20 cellular contexts compared by ENCODE assay signal in genomic region chr17:3970668-3971067, GRCh38. TPM values are rescaled to one million over a fixed set of nuclear protein-coding genes. Genes with fewer than 3 reads are reported as not detected.
DNase-seq lines count a peak whose midpoint lies in the region; ATAC-seq and TF ChIP-seq lines count a peak whose summit lies in the region.
"Had no signal": no experiment of that assay in that cellular context is flagged by ENCODE, and none has a peak within 500 bp of the region (broad histone marks: within the 10 kb centered on the region; RNA-seq: fewer than 3 reads in every experiment).

No MANE protein-coding gene starts in this region.

- peaks cover 0 to 7% of the 10 kb centered on the region in 2 donors for H3K9me3 ChIP-seq in right atrium auricular region

- H3K4me3 ChIP-seq in right atrium auricular region = no peak overlapping the region

- no peaks in the 10 kb centered on the region for H3K36me3 ChIP-seq in right atrium auricular region

- no peak for TF ChIP-seq CTCF in right atrium auricular region (IDR thresholded peaks at IDR 0.05)
- TF ChIP-seq CTCF in WTC11 (IDR thresholded peaks at IDR 0.05) = no peak

- H3K27me3 Mint-ChIP-seq in WTC11 (ENCODE audit: low read depth) (no peaks in the 10 kb centered on the region), naive B cell (peaks cover 0 to 6% (median 0%) of the 10 kb centered on the region in 3 donors)
- H3K27me3 Mint-ChIP-seq in stimulated activated naive B cell treated with anti-CD40 and anti-IgM and Interleukin-4, amounts not matched to agents 10 μg/mL and 1 μg/mL and 100 μg/mL, for 72 hours = peaks cover 0 to 4% of the 10 kb centered on the region in 2 donors
- H3K27me3 Mint-ChIP-seq in effector memory CD8-positive, alpha-beta T cell = no peaks in the 10 kb centered on the region

- H3K4me3 Mint-ChIP-seq in WTC11 (no peak overlapping the region), naive B cell (no peak overlapping the region)
- H3K4me3 Mint-ChIP-seq in stimulated activated naive B cell treated with anti-CD40 and anti-IgM and Interleukin-4, amounts not matched to agents 10 μg/mL and 1 μg/mL and 100 μg/mL, for 72 hours = no peak overlapping the region
- no peak overlapping the region for H3K4me3 Mint-ChIP-seq in effector memory CD8-positive, alpha-beta T cell
- H3K4me3 Mint-ChIP-seq: H9 had no signal

- H3K9me3 Mint-ChIP-seq in WTC11 (peaks cover 6% of the 10 kb centered on the region), naive B cell (peaks cover 0 to 4% (median 0%) of the 10 kb centered on the region in 7 donors)
- H3K9me3 Mint-ChIP-seq in stimulated activated naive B cell treated with anti-CD40 and anti-IgM and Interleukin-4, amounts not matched to agents 10 μg/mL and 1 μg/mL and 100 μg/mL, for 72 hours = peaks cover 3 to 4% of the 10 kb centered on the region in 2 donors
- H3K9me3 Mint-ChIP-seq in effector memory CD8-positive, alpha-beta T cell = no peaks in the 10 kb centered on the region

- no peak overlapping the region for H3K27ac ChIP-seq in right atrium auricular region
- H3K27ac ChIP-seq: 22Rv1, HL-60 had no signal

- H3K4me1 ChIP-seq in right atrium auricular region = no peaks in the 10 kb centered on the region

- intact Hi-C loops in Right ventricle myocardium inferior (cut with DNase I) = no loop called here

- H3K4me1 Mint-ChIP-seq in WTC11 = peaks cover 14% of the 10 kb centered on the region
- peaks cover 51 to 81% (median 67%) of the 10 kb centered on the region in 3 donors for H3K4me1 Mint-ChIP-seq in naive B cell
- H3K4me1 Mint-ChIP-seq in stimulated activated naive B cell treated with anti-CD40 and anti-IgM and Interleukin-4, amounts not matched to agents 10 μg/mL and 1 μg/mL and 100 μg/mL, for 72 hours = peaks cover 48 to 74% of the 10 kb centered on the region in 2 donors
- peaks cover 15 to 26% of the 10 kb centered on the region in 2 donors for H3K4me1 Mint-ChIP-seq in effector memory CD8-positive, alpha-beta T cell (ENCODE audit: low read depth in 2 of 2)

- H3K36me3 Mint-ChIP-seq in WTC11 (peaks cover 4% of the 10 kb centered on the region), naive B cell (no peaks in the 10 kb centered on the region)
- H3K36me3 Mint-ChIP-seq in stimulated activated naive B cell treated with anti-CD40 and anti-IgM and Interleukin-4, amounts not matched to agents 10 μg/mL and 1 μg/mL and 100 μg/mL, for 72 hours = peaks cover 3 to 4% of the 10 kb centered on the region in 2 donors
- no peaks in the 10 kb centered on the region for H3K36me3 Mint-ChIP-seq in effector memory CD8-positive, alpha-beta T cell (ENCODE audit: insufficient read depth)
- H3K36me3 Mint-ChIP-seq: CD4-positive, CD25-positive, alpha-beta regulatory T cell had no signal

- CTCF ChIA-PET in WTC11 (lab: Charles Lee) = interaction anchor here (0.7 kb wide), 1 partner anchor 34 kb away, joined by 3 read pairs; no protein-coding TSS in a partner anchor

- POLR2A ChIA-PET in WTC11 (lab: Charles Lee) = no interaction called here

- peak; percentile 7 for DNase-seq in Right ventricle myocardium inferior (ENCODE audit: missing footprints)
- DNase-seq in right atrium auricular region (ENCODE audit: low spot score) = no peak
- DNase-seq in WTC11 (ENCODE audit: low spot score) = no peak
- DNase-seq in naive B cell = no peak
- DNase-seq in stimulated activated naive B cell treated with anti-CD40 and anti-IgM and Interleukin-4, amounts not matched to agents 10 μg/mL and 1 μg/mL and 100 μg/mL, for 72 hours = no peak
- DNase-seq in effector memory CD8-positive, alpha-beta T cell = no peak
- no peak for DNase-seq in NCI-H146 treated with DMSO at 0.1 percent for 48 hours (lab: John Stamatoyannopoulos, UW; ENCODE audit: unreplicated experiment)
- DNase-seq: C1 segment of cervical spinal cord; CD4-positive, CD25-positive, alpha-beta regulatory T cell; CD8-positive, alpha-beta memory T cell; COR-L47; DMS 273 treated with DMSO at 0.1 percent for 48 hours; DMS79; GF-D8; GOT3; H9 had no signal

- H3K27ac Mint-ChIP-seq in WTC11 (0 out of 2 replicates have a peak overlapping the region, but pooled peaks have one; percentile 40), naive B cell (peak overlapping the region in 4 of 6 donors; percentile 27 to 92 (median 45))
- peak overlapping the region; percentile 33 for H3K27ac Mint-ChIP-seq in stimulated activated naive B cell treated with anti-CD40 and anti-IgM and Interleukin-4, amounts not matched to agents 10 μg/mL and 1 μg/mL and 100 μg/mL, for 72 hours
- no peak overlapping the region for H3K27ac Mint-ChIP-seq in effector memory CD8-positive, alpha-beta T cell
- H3K27ac Mint-ChIP-seq: CD4-positive, CD25-positive, alpha-beta regulatory T cell; H9 had no signal

- ATAC-seq in Right ventricle myocardium inferior (no peak), WTC11 (no peak), naive B cell (ENCODE audit: low read depth in 2 of 2) (no peak), GM21390 (IDR thresholded peaks at IDR 0.05; ENCODE audit: unreplicated experiment) (no peak)
- no peak for ATAC-seq in stimulated activated naive B cell treated with anti-CD40 and anti-IgM and Interleukin-4, amounts not matched to agents 10 μg/mL and 1 μg/mL and 100 μg/mL, for 72 hours (replicated peaks)
- no peak for ATAC-seq in effector memory CD8-positive, alpha-beta T cell (replicated peaks)

- H3K27me3 ChIP-seq in right atrium auricular region = no peaks in the 10 kb centered on the region

TF ChIP-seq in WTC11, 78 proteins besides CTCF, POLR2A, EP300 and RAD21 (continues in another document):
- TF ChIP-seq ARID4B (CRISPR knock-in tag; IDR thresholded peaks at IDR 0.05; ENCODE audit: borderline replicate concordance) (no peak), PRRX2 (CRISPR knock-in tag; IDR thresholded peaks at IDR 0.05) (no peak), PREB (CRISPR knock-in tag; IDR thresholded peaks at IDR 0.05; ENCODE audit: borderline replicate concordance) (no peak), ZNF263 (CRISPR knock-in tag; IDR thresholded peaks at IDR 0.05; ENCODE audit: low read depth) (no peak), OVOL2 (CRISPR knock-in tag; IDR thresholded peaks at IDR 0.05; ENCODE audit: borderline replicate concordance) (no peak), TCF7 (CRISPR knock-in tag; IDR thresholded peaks at IDR 0.05; ENCODE audit: low read depth) (no peak), ERG (CRISPR knock-in tag; IDR thresholded peaks at IDR 0.05) (no peak), TEAD1 (CRISPR knock-in tag; IDR thresholded peaks at IDR 0.05) (no peak), ZNF671 (CRISPR knock-in tag; IDR thresholded peaks at IDR 0.05) (no peak)

RNA-seq across cellular contexts. Expression of gene ATP2A3, which starts 6.4 kb away (rescaled TPM):
- 7.7 TPM for total RNA-seq in Right ventricle myocardium inferior
- 10 to 100 TPM in 1 of 2 donors, 1 to 10 TPM in 1; 5.5 to 12.2 TPM for total RNA-seq in right atrium auricular region
- 35.6 to 39.1 TPM (median 37.8 TPM) in 3 replicates for total RNA-seq in WTC11 (2021)
- polyA plus RNA-seq in naive B cell (ENCODE audit: low read depth in 6 of 6) = 100 to 1,000 TPM in 2 of 6 donors, 10 to 100 TPM in 4; 68.7 to 180 (median 94.2) TPM
- total RNA-seq: HT1080 had no signal

RNA-seq across cellular contexts. Expression of gene P2RX1, which starts 54.4 kb away (rescaled TPM):
- total RNA-seq in Right ventricle myocardium inferior (0.16 TPM), right atrium auricular region (1 to 10 TPM in 1 of 2 donors, under 1 TPM in 1; 0.85 to 2.8 TPM), WTC11 (2021) (0.07 TPM in 1 of 3 replicates, not detected in the others)
- polyA plus RNA-seq in naive B cell (ENCODE audit: low read depth in 6 of 6) = 10 to 100 TPM in 5 of 6 donors, 1 to 10 TPM in 1; 2.3 to 20.2 (median 15.1) TPM
- total RNA-seq: H9, HT1080 had no signal
- polyA plus RNA-seq: CD4-positive, CD25-positive, alpha-beta regulatory T cell; CD8-positive, alpha-beta memory T cell had no signal

Comparison
In these comparisons a context has a peak if more than half of its experiments do, and no peak if none do; other contexts are left out.
1. H3K27ac Mint-ChIP-seq: peak in WTC11 (single experiment), naive B cell (4 of 6) and stimulated activated naive B cell treated with anti-CD40 and anti-IgM and Interleukin-4, amounts not matched to agents 10 μg/mL and 1 μg/mL and 100 μg/mL, for 72 hours (single experiment); none in effector memory CD8-positive, alpha-beta T cell (0 of 2).